In genomic region chr9:89956331-89956730, GRCh38 we compare ENCODE assay signal across 26 cellular contexts.
"Had no signal": no experiment of that assay in that cellular context is flagged by ENCODE, and none has a peak within 500 bp of the region (broad histone marks: within the 10 kb centered on the region; RNA-seq: fewer than 3 reads in every experiment).

No MANE protein-coding gene starts in this region.

- H3K27ac ChIP-seq: adrenal gland, brain microvascular endothelial cell, coronary artery, dorsolateral prefrontal cortex had no signal

- H3K27me3 ChIP-seq: adrenal gland, brain microvascular endothelial cell had no signal

- ATAC-seq: activated CD4-positive, alpha-beta T cell treated with anti-CD3 and anti-CD28 coated beads for 36 hours; activated CD8-positive, alpha-beta memory T cell treated with anti-CD3 and anti-CD28 coated beads, Interleukin-2, amount 10 ng/mL, durations not matched to agents 7 days and 5 days; activated CD8-positive, alpha-beta T cell treated with anti-CD3 and anti-CD28 coated beads, Interleukin-2, amount 10 ng/mL, durations not matched to agents 7 days and 5 days; activated naive CD8-positive, alpha-beta T cell treated with anti-CD3 and anti-CD28 coated beads, Interleukin-2, amount 50 U/mL, for 24 hours; esophagus mucosa; T-helper 17 cell had no signal

- DNase-seq: activated CD4-positive, alpha-beta memory T cell treated with anti-CD3 and anti-CD28 coated beads for 36 hours; activated CD4-positive, alpha-beta T cell treated with anti-CD3 and anti-CD28 coated beads for 36 hours; activated CD4-positive, alpha-beta T cell treated with anti-CD3 and anti-CD28 coated beads, Interleukin-2, amount 10 ng/mL, durations not matched to agents 24 days and 14 days; activated CD4-positive, CD25-positive, alpha-beta regulatory T cell; activated CD4-positive, CD25-positive, alpha-beta regulatory T cell treated with anti-CD3 and anti-CD28 coated beads, Interleukin-2, amount 50 U/mL, for 72 hours; activated CD8-positive, alpha-beta memory T cell treated with anti-CD3 and anti-CD28 coated beads, Interleukin-2, amount 10 ng/mL, durations not matched to agents 7 days and 5 days; activated CD8-positive, alpha-beta memory T cell treated with anti-CD3 and anti-CD28 coated beads, Interleukin-2, amount 50 U/mL, for 4 hours; activated CD8-positive, alpha-beta T cell treated with anti-CD3 and anti-CD28 coated beads, Interleukin-2, amount 10 ng/mL, durations not matched to agents 7 days and 5 days; activated effector memory CD4-positive, alpha-beta T cell treated with anti-CD3 and anti-CD28 coated beads, Interleukin-2, amount 50 U/mL, for 16 hours; activated naive CD4-positive, alpha-beta T cell treated with anti-CD3 and anti-CD28 coated beads for 36 hours; activated naive CD8-positive, alpha-beta T cell treated with anti-CD3 and anti-CD28 coated beads for 36 hours; activated naive CD8-positive, alpha-beta T cell treated with anti-CD3 and anti-CD28 coated beads, Interleukin-2, amount 50 U/mL, for 24 hours; activated T-cell treated with anti-CD3 and anti-CD28 coated beads, Interleukin-2, amount 50 U/mL, for 1 hour; activated T-cell treated with anti-CD3 and anti-CD28 coated beads, Interleukin-2, amount 50 U/mL, for 48 hours; adrenal gland; brain microvascular endothelial cell; dorsolateral prefrontal cortex; effector memory CD4-positive, alpha-beta T cell; endodermal cell; foreskin fibroblast; head of caudate nucleus; T-helper 1 cell; T-helper 17 cell; T1000 had no signal

- H3K9me3 ChIP-seq: adrenal gland had no signal

- H3K36me3 ChIP-seq: adrenal gland, brain microvascular endothelial cell had no signal

- H3K4me3 ChIP-seq: adrenal gland, coronary artery, dorsolateral prefrontal cortex had no signal
